16 cellular contexts compared by ENCODE assay signal in genomic region chr5:100838048-100838473, GRCh38.
DNase-seq lines count a peak whose midpoint lies in the region; ATAC-seq and TF ChIP-seq lines count a peak whose summit lies in the region.
"Had no signal": no experiment of that assay in that cellular context is flagged by ENCODE, and none has a peak within 500 bp of the region (broad histone marks: within the 10 kb centered on the region; RNA-seq: fewer than 3 reads in every experiment).

No MANE protein-coding gene starts in this region.

- H3K4me3 ChIP-seq in brain microvascular endothelial cell (ENCODE audit: low read depth, low read length), result no peak overlapping the region
- H3K4me3 ChIP-seq in upper lobe of left lung, result no peak overlapping the region
- H3K4me3 ChIP-seq: esophagus muscularis mucosa, pancreas had no signal

- TF ChIP-seq EP300 in upper lobe of left lung (IDR thresholded peaks at IDR 0.05), result no peak

- WGBS in upper lobe of left lung, 2 donors, result 81 to 88% methylated on average over 2 of the region's 2 CpGs

- in situ Hi-C loops in brain microvascular endothelial cell (cut with HindIII; ENCODE audit: low pct_ligation_motif_present, low sequenced_read_pairs), result no loop called here

- H3K4me1 ChIP-seq in upper lobe of left lung, result peaks cover 14 to 33% (median 22%) of the 10 kb centered on the region in 4 donors
- H3K4me1 ChIP-seq: esophagus muscularis mucosa, pancreas had no signal

- H3K4me1 Mint-ChIP-seq in activated T-cell treated with anti-CD3 and anti-CD28 coated beads, Interleukin-2, amount 50 U/mL, for 4 hours (ENCODE audit: low read depth), result peaks cover 59% of the 10 kb centered on the region
- H3K4me1 Mint-ChIP-seq in stimulated activated naive CD8-positive, alpha-beta T cell treated with anti-CD3 and anti-CD28 coated beads, Interleukin-15, amount 100 ng/mL, for 72 hours, result peaks cover 42% of the 10 kb centered on the region

- peaks cover 18% of the 10 kb centered on the region for H3K36me3 Mint-ChIP-seq in activated T-cell treated with anti-CD3 and anti-CD28 coated beads, Interleukin-2, amount 50 U/mL, for 4 hours (ENCODE audit: insufficient read depth)

- H3K9me3 Mint-ChIP-seq in activated T-cell treated with anti-CD3 and anti-CD28 coated beads, Interleukin-2, amount 50 U/mL, for 4 hours, result no peaks in the 10 kb centered on the region
- H3K9me3 Mint-ChIP-seq in stimulated activated naive CD8-positive, alpha-beta T cell treated with anti-CD3 and anti-CD28 coated beads, Interleukin-15, amount 100 ng/mL, for 72 hours, result peaks cover 0 to 5% of the 10 kb centered on the region in 2 donors

- H3K27ac ChIP-seq in brain microvascular endothelial cell, result no peak overlapping the region
- no peak overlapping the region for H3K27ac ChIP-seq in upper lobe of left lung
- H3K27ac ChIP-seq: esophagus muscularis mucosa, pancreas, VCaP had no signal

- no peak for TF ChIP-seq POLR2A in upper lobe of left lung (IDR thresholded peaks at IDR 0.05)

- no peak overlapping the region for H3K4me3 Mint-ChIP-seq in activated T-cell treated with anti-CD3 and anti-CD28 coated beads, Interleukin-2, amount 50 U/mL, for 4 hours
- H3K4me3 Mint-ChIP-seq in stimulated activated naive CD8-positive, alpha-beta T cell treated with anti-CD3 and anti-CD28 coated beads, Interleukin-15, amount 100 ng/mL, for 72 hours, result peak overlapping the region in 1 of 2 donors; percentile 9

- H3K36me3 ChIP-seq in brain microvascular endothelial cell (replicated peaks) (no peaks in the 10 kb centered on the region), upper lobe of left lung (no peaks in the 10 kb centered on the region)
- H3K36me3 ChIP-seq: esophagus muscularis mucosa, pancreas had no signal

- TF ChIP-seq CTCF in brain microvascular endothelial cell (IDR thresholded peaks at IDR 0.05; ENCODE audit: low read depth, low read length, missing control alignments) (no peak), upper lobe of left lung (IDR thresholded peaks at IDR 0.05) (no peak)

- no peak overlapping the region for H3K27ac Mint-ChIP-seq in stimulated activated naive CD8-positive, alpha-beta T cell treated with anti-CD3 and anti-CD28 coated beads, Interleukin-15, amount 100 ng/mL, for 72 hours

- H3K9me3 ChIP-seq in upper lobe of left lung, result no peaks in the 10 kb centered on the region
- H3K9me3 ChIP-seq: esophagus muscularis mucosa, pancreas had no signal

- no peaks in the 10 kb centered on the region for H3K27me3 Mint-ChIP-seq in activated T-cell treated with anti-CD3 and anti-CD28 coated beads, Interleukin-2, amount 50 U/mL, for 4 hours (ENCODE audit: low read depth)
- H3K27me3 Mint-ChIP-seq in stimulated activated naive CD8-positive, alpha-beta T cell treated with anti-CD3 and anti-CD28 coated beads, Interleukin-15, amount 100 ng/mL, for 72 hours, result no peaks in the 10 kb centered on the region

- DNase-seq in activated T-cell treated with anti-CD3 and anti-CD28 coated beads, Interleukin-2, amount 50 U/mL, for 4 hours, result no peak
- DNase-seq in activated T-cell treated with anti-CD3 and anti-CD28 coated beads, Interleukin-2, amount 50 U/mL, for 48 hours, result no peak
- DNase-seq in brain microvascular endothelial cell, result peak; percentile 27
- no peak for DNase-seq in stimulated activated naive CD8-positive, alpha-beta T cell treated with anti-CD3 and anti-CD28 coated beads, Interleukin-15, amount 100 ng/mL, for 72 hours
- DNase-seq in effector CD4-positive, alpha-beta T cell, result no peak
- DNase-seq in upper lobe of left lung, result no peak
- DNase-seq: activated effector memory CD4-positive, alpha-beta T cell treated with anti-CD3 and anti-CD28 coated beads, Interleukin-2, amount 50 U/mL, for 16 hours; hippocampal formation; NCI-H1105 treated with DMSO at 0.1 percent for 48 hours; NCI-H69; pancreas; SHP77 treated with DMSO at 0.1 percent for 48 hours had no signal

- ATAC-seq in activated T-cell treated with anti-CD3 and anti-CD28 coated beads, Interleukin-2, amount 50 U/mL, for 4 hours, result peak; percentile 35 to 56
- ATAC-seq in HG03064 (IDR thresholded peaks at IDR 0.05; ENCODE audit: low read depth, unreplicated experiment), result peak; percentile 48
- peak; percentile 58 for ATAC-seq in stimulated activated naive CD8-positive, alpha-beta T cell treated with anti-CD3 and anti-CD28 coated beads, Interleukin-15, amount 100 ng/mL, for 72 hours
- no peak for ATAC-seq in upper lobe of left lung (ENCODE audit: low FRiP score in 2 of 2)
- no peak for ATAC-seq in HG03139 (IDR thresholded peaks at IDR 0.05; ENCODE audit: unreplicated experiment)
- ATAC-seq: pancreas had no signal

- H3K27me3 ChIP-seq in brain microvascular endothelial cell (replicated peaks) (no peaks in the 10 kb centered on the region), upper lobe of left lung (no peaks in the 10 kb centered on the region)
- H3K27me3 ChIP-seq: esophagus muscularis mucosa, pancreas had no signal

Comparison
In these comparisons a context has a peak if more than half of its experiments do, and no peak if none do; other contexts are left out.
1. ATAC-seq: peak in activated T-cell treated with anti-CD3 and anti-CD28 coated beads, Interleukin-2, amount 50 U/mL, for 4 hours (2 of 2), HG03064 (single experiment) and stimulated activated naive CD8-positive, alpha-beta T cell treated with anti-CD3 and anti-CD28 coated beads, Interleukin-15, amount 100 ng/mL, for 72 hours (single experiment); none in upper lobe of left lung (0 of 2) and HG03139 (single experiment).